ENCODE assay signal across 15 cellular contexts in genomic region chr20:14709439-14709838, GRCh38.
DNase-seq lines count a peak whose midpoint lies in the region; ATAC-seq and TF ChIP-seq lines count a peak whose summit lies in the region.
"Had no signal": no experiment of that assay in that cellular context is flagged by ENCODE, and none has a peak within 500 bp of the region (broad histone marks: within the 10 kb centered on the region; RNA-seq: fewer than 3 reads in every experiment).

No MANE protein-coding gene starts in this region.

- intact Hi-C loops in mucosa of descending colon (cut with DNase I, micrococcal nuclease): no loop called here

- no peak overlapping the region for H3K4me2 ChIP-seq in hepatocyte
- H3K4me2 ChIP-seq: BLaER1 had no signal

- H3K9me2 ChIP-seq in hepatocyte (replicated peaks; ENCODE audit: insufficient read depth): no peaks in the 10 kb centered on the region

- H2AFZ ChIP-seq in hepatocyte: no peak overlapping the region
- H2AFZ ChIP-seq: GM23248 had no signal

- no peaks in the 10 kb centered on the region for H3K79me2 ChIP-seq in hepatocyte

- H4K20me1 ChIP-seq in hepatocyte (ENCODE audit: insufficient read depth, poor library complexity, severe bottlenecking): no peaks in the 10 kb centered on the region
- H4K20me1 ChIP-seq: BLaER1 had no signal

- H3K36me3 ChIP-seq in hepatocyte (replicated peaks; ENCODE audit: insufficient read depth, low read depth): no peaks in the 10 kb centered on the region
- H3K36me3 ChIP-seq in mucosa of descending colon (ENCODE audit: low read depth): no peaks in the 10 kb centered on the region
- H3K36me3 ChIP-seq: BLaER1 had no signal

- no peaks in the 10 kb centered on the region for H3K27me3 ChIP-seq in hepatocyte
- H3K27me3 ChIP-seq: BLaER1 had no signal

- TF ChIP-seq CTCF in hepatocyte (IDR thresholded peaks at IDR 0.05; ENCODE audit: poor library complexity) (no peak), mucosa of descending colon (IDR thresholded peaks at IDR 0.05) (no peak)

- DNase-seq in DMS53 (lab: John Stamatoyannopoulos, UW) (peak; percentile 13), DMS53 treated with DMSO at 0.1 percent for 48 hours (lab: John Stamatoyannopoulos, UW; ENCODE audit: unreplicated experiment) (no peak), hepatocyte (ENCODE audit: low spot score) (peak; percentile 34), mucosa of descending colon (no peak)
- DNase-seq in stimulated activated CD4-positive, alpha-beta T cell treated with anti-CD3 and anti-CD28 coated beads, Interleukin-1b, Interleukin-23, amount 100 ng/mL, for 48 hours: no peak
- DNase-seq in stimulated activated CD4-positive, alpha-beta T cell treated with anti-CD3 and anti-CD28 coated beads, Interleukin-2, amount 100 ng/mL, for 48 hours: no peak
- DNase-seq: AML-193; CD8-positive, alpha-beta memory T cell; GM23248 had no signal

- H3K4me1 ChIP-seq in hepatocyte (ENCODE audit: insufficient read depth) (peaks cover 49% of the 10 kb centered on the region), mucosa of descending colon (ENCODE audit: low read depth) (peaks cover 15% of the 10 kb centered on the region)
- H3K4me1 ChIP-seq: BLaER1 had no signal

- 64% methylated on average over 2 of the region's 2 CpGs for WGBS in hepatocyte (ENCODE audit: low lambda C conversion rate, missing lambda C conversion rate)

- ATAC-seq in mucosa of descending colon (peak; percentile 89), HG03175 (IDR thresholded peaks at IDR 0.05; ENCODE audit: unreplicated experiment) (no peak), GM21423 (IDR thresholded peaks at IDR 0.05; ENCODE audit: unreplicated experiment) (no peak)
- ATAC-seq: HCT116 had no signal

- H3K9me3 ChIP-seq in hepatocyte (ENCODE audit: low read depth): no peaks in the 10 kb centered on the region
- H3K9me3 ChIP-seq in mucosa of descending colon: no peaks in the 10 kb centered on the region
- H3K9me3 ChIP-seq: BLaER1, Caco-2 had no signal

- H3K27ac ChIP-seq in hepatocyte: peak overlapping the region; percentile 70
- H3K27ac ChIP-seq: 22Rv1, BLaER1, GM23248 had no signal

- H3K4me3 ChIP-seq in hepatocyte (no peak overlapping the region), mucosa of descending colon (no peak overlapping the region)
- H3K4me3 ChIP-seq: BLaER1, GM23248 had no signal

Comparison
In these comparisons a context has a peak if more than half of its experiments do, and no peak if none do; other contexts are left out.
1. DNase-seq: peak in DMS53 (single experiment) and hepatocyte (single experiment); none in DMS53 treated with DMSO at 0.1 percent for 48 hours (single experiment), mucosa of descending colon (0 of 3), stimulated activated CD4-positive, alpha-beta T cell treated with anti-CD3 and anti-CD28 coated beads, Interleukin-1b, Interleukin-23, amount 100 ng/mL, for 48 hours (single experiment) and stimulated activated CD4-positive, alpha-beta T cell treated with anti-CD3 and anti-CD28 coated beads, Interleukin-2, amount 100 ng/mL, for 48 hours (0 of 2).